ENCODE assay signal across 31 cellular contexts in genomic region chr5:128305341-128305740, GRCh38.
"Had no signal": no experiment of that assay in that cellular context is flagged by ENCODE, and none has a peak within 500 bp of the region (broad histone marks: within the 10 kb centered on the region; RNA-seq: fewer than 3 reads in every experiment).

No MANE protein-coding gene starts in this region.

- H3K27me3 ChIP-seq: body of pancreas had no signal

- H3K4me3 Mint-ChIP-seq: activated B cell treated with CpG ODN at 0.5 μM for 24 hours; activated CD8-positive, alpha-beta T cell treated with anti-CD3 and anti-CD28 coated beads for 36 hours; activated naive CD8-positive, alpha-beta T cell; activated T-cell treated with anti-CD3 and anti-CD28 coated beads, Interleukin-2, amount 50 U/mL, for 4 hours; activated T-helper 17 cell treated with anti-CD3 and anti-CD28 coated beads, Interleukin-2, amount 50 U/mL, for 72 hours; dendritic cell treated with granulocyte-macrophage colony-stimulating factor and Interleukin-4, amounts not matched to agents 40 ng/mL and 50 ng/mL, for 4 days; endodermal cell; T-helper 17 cell; T-helper 2 cell treated with Interferon-gamma antibody and Interleukin-4, amounts not matched to agents 5 μg/mL and 100 μg/mL, for 36 hours had no signal

- H3K4me1 Mint-ChIP-seq: activated B cell treated with CpG ODN at 0.5 μM for 24 hours; activated T-helper 17 cell treated with anti-CD3 and anti-CD28 coated beads, Interleukin-2, amount 50 U/mL, for 72 hours; endodermal cell; T-helper 17 cell had no signal

- H3K27me3 Mint-ChIP-seq: activated B cell treated with CpG ODN at 0.5 μM for 24 hours; activated CD8-positive, alpha-beta T cell treated with anti-CD3 and anti-CD28 coated beads for 36 hours; activated naive CD8-positive, alpha-beta T cell; activated T-helper 17 cell treated with anti-CD3 and anti-CD28 coated beads, Interleukin-2, amount 50 U/mL, for 72 hours; dendritic cell treated with granulocyte-macrophage colony-stimulating factor and Interleukin-4, amounts not matched to agents 40 ng/mL and 50 ng/mL, for 4 days; T-helper 17 cell had no signal

- DNase-seq: activated B cell treated with CpG ODN at 0.5 μM for 24 hours; activated CD4-positive, alpha-beta T cell treated with anti-CD3 and anti-CD28 coated beads for 48 hours; activated CD4-positive, alpha-beta T cell treated with anti-CD3 and anti-CD28 coated beads, Interleukin-2, amount 50 U/mL, for 1 hour; activated CD4-positive, alpha-beta T cell treated with anti-CD3 and anti-CD28 coated beads, Interleukin-2, amount 50 U/mL, for 48 hours; activated CD8-positive, alpha-beta memory T cell treated with anti-CD3 and anti-CD28 coated beads for 24 hours; activated CD8-positive, alpha-beta T cell treated with anti-CD3 and anti-CD28 coated beads for 36 hours; activated effector memory CD4-positive, alpha-beta T cell treated with Interleukin-2 at 50 U/mL for 16 hours; activated gamma-delta T cell treated with Interleukin-2 at 50 U/mL for 16 hours; activated naive CD4-positive, alpha-beta T cell treated with anti-CD3 and anti-CD28 coated beads, Interleukin-2, amount 50 U/mL, for 16 hours; activated naive CD4-positive, alpha-beta T cell treated with Interleukin-2 at 50 U/mL for 16 hours; activated T-cell treated with anti-CD3 and anti-CD28 coated beads, Interleukin-2, amount 50 U/mL, for 4 hours; amniotic stem cell; anterior cingulate cortex; body of pancreas; central memory CD4-positive, alpha-beta T cell; cerebellar nuclear complex; dorsolateral prefrontal cortex; effector memory CD4-positive, alpha-beta T cell; endodermal cell; head of caudate nucleus; T-helper 1 cell; T-helper 17 cell; T1000; WERI-Rb-1 had no signal

- H3K36me3 ChIP-seq: WERI-Rb-1 had no signal

- H3K9me3 Mint-ChIP-seq: activated B cell treated with CpG ODN at 0.5 μM for 24 hours; activated CD8-positive, alpha-beta T cell treated with anti-CD3 and anti-CD28 coated beads for 36 hours; activated T-cell treated with anti-CD3 and anti-CD28 coated beads, Interleukin-2, amount 50 U/mL, for 4 hours; activated T-helper 17 cell treated with anti-CD3 and anti-CD28 coated beads, Interleukin-2, amount 50 U/mL, for 72 hours; dendritic cell treated with granulocyte-macrophage colony-stimulating factor and Interleukin-4, amounts not matched to agents 40 ng/mL and 50 ng/mL, for 4 days; T-helper 2 cell treated with Interferon-gamma antibody and Interleukin-4, amounts not matched to agents 5 μg/mL and 100 μg/mL, for 36 hours had no signal

- H3K4me1 ChIP-seq: body of pancreas had no signal

- H3K27ac Mint-ChIP-seq: activated B cell treated with CpG ODN at 0.5 μM for 24 hours; activated CD8-positive, alpha-beta T cell treated with anti-CD3 and anti-CD28 coated beads for 36 hours; activated naive CD8-positive, alpha-beta T cell; activated T-helper 17 cell treated with anti-CD3 and anti-CD28 coated beads, Interleukin-2, amount 50 U/mL, for 72 hours; dendritic cell treated with granulocyte-macrophage colony-stimulating factor and Interleukin-4, amounts not matched to agents 40 ng/mL and 50 ng/mL, for 4 days; endodermal cell; T-helper 17 cell; T-helper 2 cell treated with Interferon-gamma antibody and Interleukin-4, amounts not matched to agents 5 μg/mL and 100 μg/mL, for 36 hours had no signal

- H3K4me3 ChIP-seq: body of pancreas, coronary artery, dorsolateral prefrontal cortex had no signal

- H3K36me3 Mint-ChIP-seq: activated naive CD8-positive, alpha-beta T cell had no signal

- H3K27ac ChIP-seq: body of pancreas, coronary artery, dorsolateral prefrontal cortex, WERI-Rb-1 had no signal

- ATAC-seq: activated CD4-positive, CD25-positive, alpha-beta regulatory T cell treated with anti-CD3 and anti-CD28 coated beads, Interleukin-2, amount 50 U/mL, for 24 hours; activated CD8-positive, alpha-beta T cell treated with anti-CD3 and anti-CD28 coated beads for 36 hours; activated T-cell treated with anti-CD3 and anti-CD28 coated beads, Interleukin-2, amount 50 U/mL, for 4 hours; activated T-helper 17 cell treated with anti-CD3 and anti-CD28 coated beads, Interleukin-2, amount 50 U/mL, for 72 hours; body of pancreas; esophagus mucosa; T-helper 17 cell had no signal

- H3K9me3 ChIP-seq: body of pancreas had no signal
